ENCODE assay signal across 27 cellular contexts in genomic region chr22:17881366-17881765, GRCh38.
"Had no signal": no experiment of that assay in that cellular context is flagged by ENCODE, and none has a peak within 500 bp of the region (broad histone marks: within the 10 kb centered on the region; RNA-seq: fewer than 3 reads in every experiment).

No MANE protein-coding gene starts in this region.

- H3K4me1 ChIP-seq: neural progenitor cell, stomach, transverse colon, upper lobe of left lung, vagina had no signal

- H3K9me3 Mint-ChIP-seq: mesothelial cell of epicardium, naive B cell, natural killer cell, nephron progenitor cell, neural progenitor cell had no signal

- DNase-seq: islet precursor cell; left ventricle myocardium inferior; mesendoderm; naive B cell; natural killer cell; nephron progenitor cell; occipital lobe; right lobe of liver; stimulated activated CD4-positive, alpha-beta T cell treated with anti-CD3 and anti-CD28 coated beads, Interleukin-12 subunit alpha, Interleukin-12 subunit beta, amount 100 ng/mL, for 4 hours; stimulated activated CD4-positive, alpha-beta T cell treated with anti-CD3 and anti-CD28 coated beads, Interleukin-15, amount 100 ng/mL, for 24 hours; stimulated activated CD4-positive, alpha-beta T cell treated with anti-CD3 and anti-CD28 coated beads, Interleukin-2, amount 100 ng/mL, for 24 hours; stimulated activated CD4-positive, alpha-beta T cell treated with anti-CD3 and anti-CD28 coated beads, Interleukin-4, amount 100 ng/mL, for 1 hour; stimulated activated naive CD8-positive, alpha-beta T cell treated with anti-CD3 and anti-CD28 coated beads, Interleukin-15, Interleukin-2, amounts not matched to agents 100 U/mL and 50 U/mL, for 24 hours; stomach; testis; thyroid gland; transverse colon; upper lobe of left lung had no signal

- H3K4me3 ChIP-seq: hepatocyte, left ventricle myocardium inferior, lung, neural progenitor cell, right atrium auricular region, right lobe of liver, skin epidermis, stomach, testis, thyroid gland, transverse colon, upper lobe of left lung, vagina had no signal

- H3K36me3 ChIP-seq: neural progenitor cell, neutrophil had no signal

- H3K27me3 Mint-ChIP-seq: naive B cell had no signal

- H3K27ac Mint-ChIP-seq: mesothelial cell of epicardium, natural killer cell, nephron progenitor cell had no signal

- H3K27ac ChIP-seq: hepatocyte, neural progenitor cell, neutrophil, parathyroid adenoma, right atrium auricular region, right lobe of liver, skin epidermis, stomach, testis, thyroid gland, transverse colon, upper lobe of left lung, vagina had no signal

- H3K4me1 Mint-ChIP-seq: natural killer cell had no signal

- H3K36me3 Mint-ChIP-seq: natural killer cell had no signal

- H3K9me3 ChIP-seq: left ventricle myocardium inferior, neutrophil, right atrium auricular region, right lobe of liver, stomach, testis, thyroid gland, transverse colon, upper lobe of left lung, vagina had no signal

- H3K4me3 Mint-ChIP-seq: mesothelial cell of epicardium, naive B cell, natural killer cell, nephron progenitor cell, neural progenitor cell had no signal

- ATAC-seq: natural killer cell; stimulated activated naive CD8-positive, alpha-beta T cell treated with anti-CD3 and anti-CD28 coated beads, Interleukin-15, Interleukin-2, amounts not matched to agents 100 U/mL and 50 U/mL, for 24 hours had no signal

- H3K27me3 ChIP-seq: hepatocyte, neural progenitor cell, neutrophil, right atrium auricular region, right lobe of liver, stomach, testis, thyroid gland, transverse colon, upper lobe of left lung, vagina had no signal
